In the genomic region with DNA sequence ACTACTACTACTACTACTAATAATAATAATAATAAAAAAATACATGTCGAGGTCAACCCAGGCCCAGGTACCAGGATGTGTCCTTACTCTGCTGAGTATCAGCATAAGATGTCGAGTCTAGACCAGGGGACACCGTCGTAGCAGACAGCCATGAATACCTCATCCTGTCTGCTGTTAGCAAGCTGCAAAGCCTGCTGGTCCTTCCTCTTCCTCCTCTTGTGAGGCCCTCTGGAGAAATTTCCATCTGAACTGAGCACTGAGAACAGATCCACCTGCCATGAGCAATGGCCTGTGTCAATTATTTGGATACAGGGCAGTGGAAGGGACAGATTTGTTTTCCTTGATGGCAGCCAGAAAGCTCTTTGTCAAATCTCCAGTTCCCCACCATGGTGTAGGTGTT, we compare ENCODE assay signal across 9 cellular contexts.
DNase-seq lines count a peak whose midpoint lies in the region; ATAC-seq and TF ChIP-seq lines count a peak whose summit lies in the region.
"Had no signal": no experiment of that assay in that cellular context is flagged by ENCODE, and none has a peak within 500 bp of the region (broad histone marks: within the 10 kb centered on the region; RNA-seq: fewer than 3 reads in every experiment).

No MANE protein-coding gene starts in this region.

- H3K9me3 ChIP-seq in OCI-LY3 (ENCODE audit: insufficient read depth, low read length) (no peaks in the 10 kb centered on the region), thyroid gland (no peaks in the 10 kb centered on the region)
- H3K9me3 ChIP-seq: SK-N-SH had no signal

- H3K27ac ChIP-seq in OCI-LY3 (ENCODE audit: low read length) (no peak overlapping the region), thyroid gland (peak overlapping the region; percentile 79 to 99 (median 90))

- no peaks in the 10 kb centered on the region for H3K79me2 ChIP-seq in OCI-LY3 (ENCODE audit: low read length)

- H2AFZ ChIP-seq in OCI-LY3 (ENCODE audit: low read depth, low read length): no peak overlapping the region

- ATAC-seq in HG02840 (IDR thresholded peaks at IDR 0.05; ENCODE audit: low FRiP score, unreplicated experiment): peak; percentile 9

- WGBS in thyroid gland, 2 donors: 71 to 79% methylated on average over 4 of the region's 4 CpGs

- intact Hi-C loops in thyroid gland (cut with DNase I): no loop called here

- H4K20me1 ChIP-seq in OCI-LY3 (ENCODE audit: insufficient read depth, low read length): no peaks in the 10 kb centered on the region

- H3K9ac ChIP-seq in OCI-LY3 (ENCODE audit: low read length): no peak overlapping the region
- H3K9ac ChIP-seq: SK-N-SH had no signal

- H3K4me2 ChIP-seq in OCI-LY3 (ENCODE audit: low read length): peak overlapping the region; percentile 43; the same call in 1 of the 2 replicates
- H3K4me2 ChIP-seq: SK-N-SH had no signal

- TF ChIP-seq CTCF in OCI-LY3 (IDR thresholded peaks at IDR 0.05; ENCODE audit: low read depth, low read length): no peak
- TF ChIP-seq CTCF in thyroid gland (IDR thresholded peaks at IDR 0.05): no peak

- no peak for TF ChIP-seq POLR2A in thyroid gland (IDR thresholded peaks at IDR 0.05)

- no peaks in the 10 kb centered on the region for H3K36me3 ChIP-seq in OCI-LY3 (replicated peaks; ENCODE audit: low read depth, low read length)
- no peaks in the 10 kb centered on the region for H3K36me3 ChIP-seq in thyroid gland

- H3K4me3 ChIP-seq in OCI-LY3 (ENCODE audit: low read length): no peak overlapping the region
- no peak overlapping the region for H3K4me3 ChIP-seq in thyroid gland (replicated peaks in 1 of 3)

- DNase-seq in activated gamma-delta T cell treated with Interleukin-2 at 50 U/mL for 16 hours (peak; percentile 7), activated gamma-delta T cell (lab: John Stamatoyannopoulos, UW) (no peak), thyroid gland (no peak), DMS79 (lab: John Stamatoyannopoulos, UW) (no peak), NCI-H69 (lab: John Stamatoyannopoulos, UW) (no peak)
- no peak for DNase-seq in activated T-cell treated with anti-CD3 and anti-CD28 coated beads, Interleukin-2, amount 50 U/mL, for 48 hours
- DNase-seq: SK-N-SH had no signal

- H3K27me3 ChIP-seq in OCI-LY3 (ENCODE audit: low read depth, low read length) (peaks cover 48% of the 10 kb centered on the region), thyroid gland (no peaks in the 10 kb centered on the region)

- H3K4me1 ChIP-seq in OCI-LY3 (ENCODE audit: low read length) (peaks cover 41% of the 10 kb centered on the region), thyroid gland (peaks cover 33 to 50% of the 10 kb centered on the region in 2 donors)
